In genomic region chr1:24932725-24933294, GRCh38 we compare ENCODE assay signal across 9 cellular contexts. TPM values are rescaled to one million over a fixed set of nuclear protein-coding genes. Genes with fewer than 3 reads are reported as not detected.
DNase-seq lines count a peak whose midpoint lies in the region; ATAC-seq and TF ChIP-seq lines count a peak whose summit lies in the region.
"Had no signal": no experiment of that assay in that cellular context is flagged by ENCODE, and none has a peak within 500 bp of the region (broad histone marks: within the 10 kb centered on the region; RNA-seq: fewer than 3 reads in every experiment).

No MANE protein-coding gene starts in this region.

- peaks cover 18% of the 10 kb centered on the region for H3K27me3 ChIP-seq in OCI-LY3 (ENCODE audit: low read depth, low read length)
- peaks cover 11% of the 10 kb centered on the region for H3K27me3 ChIP-seq in thoracic aorta (replicated peaks; ENCODE audit: insufficient read depth)

- H3K36me3 ChIP-seq in OCI-LY3 (replicated peaks; ENCODE audit: low read depth, low read length): peaks cover 6% of the 10 kb centered on the region
- H3K36me3 ChIP-seq in thoracic aorta: no peaks in the 10 kb centered on the region

- peaks cover 2% of the 10 kb centered on the region for H3K36me3 Mint-ChIP-seq in activated naive CD4-positive, alpha-beta T cell treated with anti-CD3 and anti-CD28 coated beads, Interleukin-2, amount 50 U/mL, for 24 hours
- H3K36me3 Mint-ChIP-seq in glutamatergic neuron (ENCODE audit: unreplicated experiment): no peaks in the 10 kb centered on the region

- peak overlapping the region; percentile 37; the same call in 1 of the 2 replicates for H3K9ac ChIP-seq in OCI-LY3 (ENCODE audit: low read length)

- H3K9me3 ChIP-seq in OCI-LY3 (ENCODE audit: insufficient read depth, low read length): no peaks in the 10 kb centered on the region
- no peaks in the 10 kb centered on the region for H3K9me3 ChIP-seq in thoracic aorta

- H3K4me2 ChIP-seq in OCI-LY3 (ENCODE audit: low read length): peak overlapping the region; percentile 77

- TF ChIP-seq CTCF in OCI-LY3 (IDR thresholded peaks at IDR 0.05; ENCODE audit: low read depth, low read length): no peak
- no peak for TF ChIP-seq CTCF in glutamatergic neuron (IDR thresholded peaks at IDR 0.05; ENCODE audit: partially characterized antibody, unreplicated experiment)
- TF ChIP-seq CTCF in thoracic aorta (IDR thresholded peaks at IDR 0.05): no peak

- no peak for DNase-seq in activated naive CD4-positive, alpha-beta T cell (lab: John Stamatoyannopoulos, UW)
- no peak for DNase-seq in glutamatergic neuron
- DNase-seq in thoracic aorta (ENCODE audit: low spot score): no peak
- no peak for DNase-seq in T1000 (lab: John Stamatoyannopoulos, UW)

- peaks cover 22% of the 10 kb centered on the region for H3K79me2 ChIP-seq in OCI-LY3 (ENCODE audit: low read length)

- H3K9me3 Mint-ChIP-seq in activated naive CD4-positive, alpha-beta T cell treated with anti-CD3 and anti-CD28 coated beads, Interleukin-2, amount 50 U/mL, for 24 hours: no peaks in the 10 kb centered on the region
- peaks cover 7% of the 10 kb centered on the region for H3K9me3 Mint-ChIP-seq in glutamatergic neuron (ENCODE audit: unreplicated experiment)

- peaks cover 7% of the 10 kb centered on the region; the same call in 1 of the 2 replicates for H4K20me1 ChIP-seq in OCI-LY3 (ENCODE audit: insufficient read depth, low read length)

- H3K27ac ChIP-seq in OCI-LY3 (ENCODE audit: low read length) (no peak overlapping the region), thoracic aorta (no peak overlapping the region)

- H3K27me3 Mint-ChIP-seq in activated naive CD4-positive, alpha-beta T cell treated with anti-CD3 and anti-CD28 coated beads, Interleukin-2, amount 50 U/mL, for 24 hours: no peaks in the 10 kb centered on the region
- peaks cover 30% of the 10 kb centered on the region for H3K27me3 Mint-ChIP-seq in glutamatergic neuron (ENCODE audit: unreplicated experiment)

- H3K4me3 Mint-ChIP-seq in activated naive CD4-positive, alpha-beta T cell treated with anti-CD3 and anti-CD28 coated beads, Interleukin-2, amount 50 U/mL, for 24 hours: peak overlapping the region; percentile 69
- peak overlapping the region; percentile 70 for H3K4me3 Mint-ChIP-seq in glutamatergic neuron (ENCODE audit: unreplicated experiment)

- peaks cover 33% of the 10 kb centered on the region for H3K4me1 Mint-ChIP-seq in activated naive CD4-positive, alpha-beta T cell treated with anti-CD3 and anti-CD28 coated beads, Interleukin-2, amount 50 U/mL, for 24 hours
- no peaks in the 10 kb centered on the region for H3K4me1 Mint-ChIP-seq in glutamatergic neuron (ENCODE audit: low read depth, unreplicated experiment)

- H3K4me1 ChIP-seq in OCI-LY3 (ENCODE audit: low read length): peaks cover 40% of the 10 kb centered on the region
- H3K4me1 ChIP-seq in thoracic aorta (ENCODE audit: control insufficient read depth in 1 of 2, low read depth in 2 of 2): peaks cover 4 to 25% of the 10 kb centered on the region in 2 donors

- H2AFZ ChIP-seq in OCI-LY3 (ENCODE audit: low read depth, low read length): no peak overlapping the region

- ATAC-seq in thoracic aorta (ENCODE audit: insufficient number of reproducible peaks, low FRiP score, low read depth) (no peak), HG02588 (IDR thresholded peaks at IDR 0.05; ENCODE audit: unreplicated experiment) (no peak), GM21723 (IDR thresholded peaks at IDR 0.05; ENCODE audit: unreplicated experiment) (no peak)

- H3K27ac Mint-ChIP-seq in activated naive CD4-positive, alpha-beta T cell treated with anti-CD3 and anti-CD28 coated beads, Interleukin-2, amount 50 U/mL, for 24 hours: no peak overlapping the region
- no peak overlapping the region for H3K27ac Mint-ChIP-seq in glutamatergic neuron (ENCODE audit: unreplicated experiment)

- peak overlapping the region; percentile 68 for H3K4me3 ChIP-seq in OCI-LY3 (ENCODE audit: low read length)
- H3K4me3 ChIP-seq in thoracic aorta: peak overlapping the region; percentile 53

RNA-seq across cellular contexts. Expression of gene RUNX3, which starts 2.7 kb away (rescaled TPM):
- total RNA-seq in glutamatergic neuron (ENCODE audit: unreplicated experiment): 0.15 TPM
- 1 to 10 TPM; 6.8 to 8.5 TPM for total RNA-seq in thoracic aorta
- total RNA-seq: fibroblast of villous mesenchyme had no signal
